2 cellular contexts compared by ENCODE assay signal in the genomic region with DNA sequence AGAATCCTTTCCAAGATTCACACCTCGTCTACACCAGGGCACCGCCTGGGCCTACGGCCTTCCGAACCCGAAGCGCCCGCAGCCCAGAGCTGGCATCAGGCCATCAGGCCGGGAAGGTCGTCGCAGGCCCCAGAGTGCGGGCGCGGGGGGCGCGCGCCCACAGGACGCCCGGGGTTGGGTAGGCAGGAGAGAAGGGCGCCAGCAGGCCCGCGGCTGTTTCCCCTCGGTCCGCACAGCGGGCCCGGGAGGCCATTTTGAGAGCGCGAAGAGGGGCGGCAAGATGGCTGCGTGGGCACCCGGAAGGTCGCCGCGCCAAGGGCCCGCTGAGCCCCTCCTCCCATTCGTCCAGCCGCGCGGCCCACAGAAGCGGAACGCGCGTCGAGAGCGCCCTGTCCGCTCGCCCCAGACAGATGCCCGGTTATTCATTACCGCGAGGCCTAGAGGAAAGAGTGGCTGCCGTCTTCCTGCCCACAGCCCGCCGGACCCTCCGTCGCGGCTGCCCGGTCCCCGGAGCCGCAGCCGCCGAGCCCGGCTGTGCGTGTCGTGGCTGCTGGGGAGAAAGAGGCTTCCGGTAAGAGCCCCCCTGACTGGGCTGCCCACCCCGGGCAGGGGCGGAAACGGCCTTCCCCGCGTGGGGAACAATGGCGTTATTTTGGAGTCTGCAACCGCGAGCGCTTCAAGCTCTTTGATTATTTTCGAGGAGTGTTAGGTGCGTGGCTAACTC.
TF ChIP-seq lines count a peak whose summit lies in the region.

No MANE protein-coding gene starts in this region.

TF ChIP-seq in IMR-90, 13 proteins besides CTCF, POLR2A, EP300 and RAD21:
- no peak for TF ChIP-seq FOS (IDR thresholded peaks at IDR 0.05; ENCODE audit: low read depth, low read length)
- no peak for TF ChIP-seq MAFK (IDR thresholded peaks at IDR 0.05; ENCODE audit: low read depth, low read length)
- TF ChIP-seq RCOR1 (IDR thresholded peaks at IDR 0.05; ENCODE audit: insufficient replicate concordance, low read length), result no peak
- TF ChIP-seq, protein P1, sequence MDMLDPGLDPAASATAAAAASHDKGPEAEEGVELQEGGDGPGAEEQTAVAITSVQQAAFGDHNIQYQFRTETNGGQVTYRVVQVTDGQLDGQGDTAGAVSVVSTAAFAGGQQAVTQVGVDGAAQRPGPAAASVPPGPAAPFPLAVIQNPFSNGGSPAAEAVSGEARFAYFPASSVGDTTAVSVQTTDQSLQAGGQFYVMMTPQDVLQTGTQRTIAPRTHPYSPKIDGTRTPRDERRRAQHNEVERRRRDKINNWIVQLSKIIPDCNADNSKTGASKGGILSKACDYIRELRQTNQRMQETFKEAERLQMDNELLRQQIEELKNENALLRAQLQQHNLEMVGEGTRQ (IDR thresholded peaks at IDR 0.05; ENCODE audit: low read depth, low read length), result no peak
- TF ChIP-seq SMC3 (IDR thresholded peaks at IDR 0.05; ENCODE audit: low read depth, low read length), result no peak
- no peak for TF ChIP-seq MAZ (IDR thresholded peaks at IDR 0.05; ENCODE audit: borderline replicate concordance, low read depth, low read length)
- TF ChIP-seq RFX5 (IDR thresholded peaks at IDR 0.05; ENCODE audit: low read depth, low read length), result no peak
- no peak for TF ChIP-seq MXI1 (IDR thresholded peaks at IDR 0.05; ENCODE audit: borderline replicate concordance, low read depth, low read length)
- no peak for TF ChIP-seq NFE2L2 (IDR thresholded peaks at IDR 0.05; ENCODE audit: low read depth, low read length)
- no peak for TF ChIP-seq CHD1 (IDR thresholded peaks at IDR 0.05; ENCODE audit: low read depth, low read length)
- TF ChIP-seq CEBPB (IDR thresholded peaks at IDR 0.05; ENCODE audit: low read depth, low read length), result no peak
- TF ChIP-seq, protein P2, sequence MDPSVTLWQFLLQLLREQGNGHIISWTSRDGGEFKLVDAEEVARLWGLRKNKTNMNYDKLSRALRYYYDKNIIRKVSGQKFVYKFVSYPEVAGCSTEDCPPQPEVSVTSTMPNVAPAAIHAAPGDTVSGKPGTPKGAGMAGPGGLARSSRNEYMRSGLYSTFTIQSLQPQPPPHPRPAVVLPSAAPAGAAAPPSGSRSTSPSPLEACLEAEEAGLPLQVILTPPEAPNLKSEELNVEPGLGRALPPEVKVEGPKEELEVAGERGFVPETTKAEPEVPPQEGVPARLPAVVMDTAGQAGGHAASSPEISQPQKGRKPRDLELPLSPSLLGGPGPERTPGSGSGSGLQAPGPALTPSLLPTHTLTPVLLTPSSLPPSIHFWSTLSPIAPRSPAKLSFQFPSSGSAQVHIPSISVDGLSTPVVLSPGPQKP (IDR thresholded peaks at IDR 0.05; ENCODE audit: borderline replicate concordance, low read depth, low read length), result no peak
- TF ChIP-seq BHLHE40 (IDR thresholded peaks at IDR 0.05; ENCODE audit: low read depth, low read length), result no peak

TF ChIP-seq in K562, 482 proteins besides CTCF, POLR2A, EP300 and RAD21:
- TF ChIP-seq ETS2 (tag; IDR thresholded peaks at IDR 0.05; ENCODE audit: borderline replicate concordance, poor library complexity, severe bottlenecking) (no peak), ZNF140 (CRISPR knock-in tag; IDR thresholded peaks at IDR 0.05) (no peak), YY1 (IDR thresholded peaks at IDR 0.05; ENCODE audit: borderline replicate concordance in 1 of 3, control insufficient read depth in 1 of 3, extremely low read depth in 1 of 3, insufficient read depth in 3 of 3, insufficient read length in 1 of 3, insufficient replicate concordance in 2 of 3, low read depth in 1 of 3, low read length in 2 of 3) (peak in 2 of 3 experiments; percentile 47 to 51), HOXB6 (CRISPR knock-in tag; IDR thresholded peaks at IDR 0.05; ENCODE audit: borderline replicate concordance) (no peak), ZNF76 (CRISPR knock-in tag; IDR thresholded peaks at IDR 0.05; ENCODE audit: borderline replicate concordance) (no peak), RBM17 (IDR thresholded peaks at IDR 0.05; ENCODE audit: borderline replicate concordance, low read depth, low read length) (no peak)
- TF ChIP-seq, protein P3, sequence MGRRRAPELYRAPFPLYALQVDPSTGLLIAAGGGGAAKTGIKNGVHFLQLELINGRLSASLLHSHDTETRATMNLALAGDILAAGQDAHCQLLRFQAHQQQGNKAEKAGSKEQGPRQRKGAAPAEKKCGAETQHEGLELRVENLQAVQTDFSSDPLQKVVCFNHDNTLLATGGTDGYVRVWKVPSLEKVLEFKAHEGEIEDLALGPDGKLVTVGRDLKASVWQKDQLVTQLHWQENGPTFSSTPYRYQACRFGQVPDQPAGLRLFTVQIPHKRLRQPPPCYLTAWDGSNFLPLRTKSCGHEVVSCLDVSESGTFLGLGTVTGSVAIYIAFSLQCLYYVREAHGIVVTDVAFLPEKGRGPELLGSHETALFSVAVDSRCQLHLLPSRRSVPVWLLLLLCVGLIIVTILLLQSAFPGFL (CRISPR knock-in tag; IDR thresholded peaks at IDR 0.05), result no peak
